In genomic region chr10:98570764-98571163, GRCh38 we compare ENCODE assay signal across 22 cellular contexts.
"Had no signal": no experiment of that assay in that cellular context is flagged by ENCODE, and none has a peak within 500 bp of the region (broad histone marks: within the 10 kb centered on the region; RNA-seq: fewer than 3 reads in every experiment).

No MANE protein-coding gene starts in this region.

- H3K4me1 Mint-ChIP-seq: IgD-negative memory B cell had no signal

- H3K36me3 ChIP-seq: SJSA1 had no signal

- H3K9ac ChIP-seq: KMS-11, SK-N-SH had no signal

- H3K4me1 ChIP-seq: SJSA1 had no signal

- H3K27ac ChIP-seq: HL-60, KMS-11, SJSA1 had no signal

- H3K4me3 ChIP-seq: K562, SJSA1 had no signal

- H3K4me3 Mint-ChIP-seq: IgD-negative memory B cell had no signal

- H3K27me3 ChIP-seq: SJSA1 had no signal

- H3K9me3 Mint-ChIP-seq: IgD-negative memory B cell had no signal

- H3K27ac Mint-ChIP-seq: IgD-negative memory B cell had no signal

- H3K36me3 Mint-ChIP-seq: IgD-negative memory B cell had no signal

- DNase-seq: Kasumi-1, MM.1S, NCI-H1092 treated with DMSO at 0.1 percent for 48 hours, NCI-H1436, NCI-H187, NCI-H2029, NCI-H2081 treated with DMSO at 0.1 percent for 48 hours, NCI-H2171, NCI-H226, NCI-H446, NCI-H510A, NCI-H524 treated with DMSO at 0.1 percent for 48 hours, NCI-H774, Right ventricle myocardium superior, RPMI8226, SIG-M5, SK-N-SH had no signal
